19 cellular contexts compared by ENCODE assay signal in genomic region chr11:117663389-117663788, GRCh38.
DNase-seq lines count a peak whose midpoint lies in the region; FAIRE-seq and TF ChIP-seq lines count a peak whose summit lies in the region.
"Had no signal": no experiment of that assay in that cellular context is flagged by ENCODE, and none has a peak within 500 bp of the region (broad histone marks: within the 10 kb centered on the region; RNA-seq: fewer than 3 reads in every experiment).

No MANE protein-coding gene starts in this region.

- TF ChIP-seq CTCF in Calu3 (IDR thresholded peaks at IDR 0.05; ENCODE audit: unreplicated experiment) = no peak
- no peak for TF ChIP-seq CTCF in ascending aorta (IDR thresholded peaks at IDR 0.05)

- H3K36me3 ChIP-seq in ascending aorta = no peaks in the 10 kb centered on the region

- no peaks in the 10 kb centered on the region for H3K4me1 Mint-ChIP-seq in Calu3 (ENCODE audit: low read depth, unreplicated experiment)

- H3K4me3 ChIP-seq in ascending aorta = no peak overlapping the region
- H3K4me3 ChIP-seq: PC-9, psoas muscle had no signal

- no peak for DNase-seq in Calu3
- peak in 34 of 51 donors; percentile 16 to 80 (median 52) for DNase-seq in hypothalamus (lab: John Stamatoyannopoulos, UW)
- DNase-seq in putamen (ENCODE audit: low spot score) = peak; percentile 79
- no peak for DNase-seq in GM12892 (ENCODE audit: insufficient read length)
- DNase-seq in ascending aorta (ENCODE audit: low spot score in 2 of 2) = no peak
- no peak for DNase-seq in NCI-H2171 treated with DMSO at 0.1 percent for 48 hours (lab: John Stamatoyannopoulos, UW)
- no peak for DNase-seq in central memory CD4-positive, alpha-beta T cell
- DNase-seq: activated CD4-positive, alpha-beta T cell treated with anti-CD3 and anti-CD28 coated beads for 48 hours; activated T-cell treated with anti-CD3 and anti-CD28 coated beads for 4 hours; effector CD4-positive, alpha-beta T cell; GF-D8; H9; Kasumi-1; NCI-H146; PC-9 had no signal

- no TSS peak for BruUV-seq in Calu3 (replicated peaks; lab: Mats Ljungman, UMichigan)

- no peaks in the 10 kb centered on the region for H3K9me3 ChIP-seq in ascending aorta
- H3K9me3 ChIP-seq: psoas muscle had no signal

- intact Hi-C loops in Calu3 (cut with micrococcal nuclease; ENCODE audit: unreplicated experiment) = no loop called here
- intact Hi-C loops in ascending aorta (cut with DNase I) = no loop called here

- no peak overlapping the region for H3K27ac ChIP-seq in ascending aorta
- H3K27ac ChIP-seq: PC-9, psoas muscle had no signal

- TF ChIP-seq POLR2A in GM12892 (IDR thresholded peaks at IDR 0.05; ENCODE audit: low read depth, low read length) = no peak

- no peaks in the 10 kb centered on the region for H3K4me1 ChIP-seq in ascending aorta
- H3K4me1 ChIP-seq: psoas muscle had no signal

- no peaks in the 10 kb centered on the region for H3K36me3 Mint-ChIP-seq in Calu3 (ENCODE audit: insufficient read depth, unreplicated experiment)
- H3K36me3 Mint-ChIP-seq: activated naive CD8-positive, alpha-beta T cell had no signal

- no peak for FAIRE-seq in GM12892 (lab: Jason Lieb, UNC)

- peak overlapping the region; percentile 36 for H3K27ac Mint-ChIP-seq in Calu3 (ENCODE audit: unreplicated experiment)
- H3K27ac Mint-ChIP-seq: activated naive CD8-positive, alpha-beta T cell; H9; stimulated activated naive CD8-positive, alpha-beta T cell treated with anti-CD3 and anti-CD28 coated beads, Interleukin-15, Interleukin-2, amounts not matched to agents 100 ng/mL and 50 ng/mL, for 24 hours had no signal

- CTCF ChIA-PET in Calu3 (lab: Charles Lee) = no interaction called here

- no peak overlapping the region for H3K4me3 Mint-ChIP-seq in Calu3 (ENCODE audit: low read depth, unreplicated experiment)
- H3K4me3 Mint-ChIP-seq: activated naive CD8-positive, alpha-beta T cell; H9; stimulated activated naive CD8-positive, alpha-beta T cell treated with anti-CD3 and anti-CD28 coated beads, Interleukin-15, Interleukin-2, amounts not matched to agents 100 ng/mL and 50 ng/mL, for 24 hours had no signal

- no peaks in the 10 kb centered on the region for H3K9me3 Mint-ChIP-seq in Calu3 (ENCODE audit: low read depth, unreplicated experiment)
- H3K9me3 Mint-ChIP-seq: stimulated activated naive CD8-positive, alpha-beta T cell treated with anti-CD3 and anti-CD28 coated beads, Interleukin-15, Interleukin-2, amounts not matched to agents 100 ng/mL and 50 ng/mL, for 24 hours had no signal

- H3K27me3 ChIP-seq in ascending aorta = no peaks in the 10 kb centered on the region

- H3K27me3 Mint-ChIP-seq in Calu3 (ENCODE audit: unreplicated experiment) = peaks cover 42% of the 10 kb centered on the region
- H3K27me3 Mint-ChIP-seq: activated naive CD8-positive, alpha-beta T cell; stimulated activated naive CD8-positive, alpha-beta T cell treated with anti-CD3 and anti-CD28 coated beads, Interleukin-15, Interleukin-2, amounts not matched to agents 100 ng/mL and 50 ng/mL, for 24 hours had no signal

TF ChIP-seq in PFSK-1, 5 proteins besides CTCF, POLR2A, EP300 and RAD21:
- TF ChIP-seq FOXP2 (optimal IDR thresholded peaks at IDR 0.05; ENCODE audit: borderline replicate concordance, extremely low read depth, extremely low read length, insufficient read depth) (no peak), REST (IDR thresholded peaks at IDR 0.05; ENCODE audit: insufficient read depth in 1 of 2, low read depth in 2 of 2, low read length in 2 of 2) (peak; percentile 41 to 88; a peak in 3 of 4 replicates), TAF1 (IDR thresholded peaks at IDR 0.05; ENCODE audit: borderline replicate concordance, insufficient read depth, low read length) (no peak), POLR2AphosphoS5 (IDR thresholded peaks at IDR 0.05; ENCODE audit: low read depth, low read length) (no peak), SIN3A (IDR thresholded peaks at IDR 0.05; ENCODE audit: borderline replicate concordance, insufficient read depth, low read length) (no peak)

Comparison
In these comparisons a context has a peak if more than half of its experiments do, and no peak if none do; other contexts are left out.
1. DNase-seq: peak in hypothalamus (34 of 51) and putamen (single experiment); none in Calu3 (single experiment), GM12892 (single experiment), ascending aorta (0 of 2), NCI-H2171 treated with DMSO at 0.1 percent for 48 hours (single experiment) and central memory CD4-positive, alpha-beta T cell (single experiment).